Comparison of ENCODE assay signal across 8 cellular contexts in genomic region chr20:32031007-32031958, GRCh38. TPM values are rescaled to one million over a fixed set of nuclear protein-coding genes. Genes with fewer than 3 reads are reported as not detected.
A peak's percentile ranks its signal among the peaks of the same experiment; 100 is the strongest.
DNase-seq lines count a peak whose midpoint lies in the region; ATAC-seq and TF ChIP-seq lines count a peak whose summit lies in the region.

No MANE protein-coding gene starts in this region.

- CTCF ChIA-PET in WTC11 (lab: Charles Lee): interaction anchor here (0.6 to 9.5 kb wide), 29 partner anchors 11 to 474 kb away, joined by 3 to 70 read pairs (median 6); partner anchors contain the start of genes CCM2L, PDRG1 and XKR7

- peaks cover 3% of the 10 kb centered on the region for H3K36me3 ChIP-seq in H7 (replicated peaks; ENCODE audit: control insufficient read depth, insufficient read depth, low read length)

- H3K27me3 ChIP-seq in H7 (ENCODE audit: control insufficient read depth, insufficient read depth, low read length): no peaks in the 10 kb centered on the region

- H3K27me3 Mint-ChIP-seq in WTC11 (ENCODE audit: low read depth): peaks cover 7% of the 10 kb centered on the region

- H3K27ac Mint-ChIP-seq in WTC11: no peak overlapping the region

- POLR2A ChIA-PET in WTC11 (lab: Charles Lee): interaction anchor here (1.3 kb wide), 1 partner anchor 13 kb away, joined by 4 read pairs; no protein-coding TSS in a partner anchor

- H3K9me3 Mint-ChIP-seq in WTC11: no peaks in the 10 kb centered on the region

- H3K4me1 Mint-ChIP-seq in WTC11: peaks cover 13% of the 10 kb centered on the region

- peak; percentile 88 for DNase-seq in AG08396 (ENCODE audit: low spot score)
- peak; percentile 99 for DNase-seq in H7
- peak; percentile 71 for DNase-seq in NCI-H345 (lab: John Stamatoyannopoulos, UW)
- peak; percentile 95 for DNase-seq in WTC11 (ENCODE audit: low spot score)
- peak; percentile 38 for DNase-seq in central memory CD4-positive, alpha-beta T cell
- DNase-seq in islet precursor cell: peak; percentile 97
- DNase-seq in stimulated activated CD4-positive, alpha-beta T cell treated with anti-CD3 and anti-CD28 coated beads, Interleukin-15, amount 100 ng/mL, for 1 hour (ENCODE audit: low read depth in 1 of 2, low spot score in 1 of 2): peak; percentile 23 to 33

- peak; percentile 100 for TF ChIP-seq CTCF in WTC11 (IDR thresholded peaks at IDR 0.05)

- ATAC-seq in WTC11 (peak; percentile 99), HG03097 (IDR thresholded peaks at IDR 0.05; ENCODE audit: low FRiP score, unreplicated experiment) (no peak)

- H3K4me3 Mint-ChIP-seq in WTC11: peak overlapping the region; percentile 56

- peak overlapping the region; percentile 22; the same call in 1 of the 2 replicates for H3K4me3 ChIP-seq in H7 (ENCODE audit: insufficient read depth, low read depth, low read length)

- peaks cover 3% of the 10 kb centered on the region; the same call in 1 of the 2 replicates for H3K36me3 Mint-ChIP-seq in WTC11

TF ChIP-seq in WTC11, 78 proteins besides CTCF, POLR2A, EP300 and RAD21 (continues in another document):
- TF ChIP-seq NR2C2 (CRISPR knock-in tag; IDR thresholded peaks at IDR 0.05): no peak; the same call in 1 of the 2 replicates
- TF ChIP-seq, protein P1, sequence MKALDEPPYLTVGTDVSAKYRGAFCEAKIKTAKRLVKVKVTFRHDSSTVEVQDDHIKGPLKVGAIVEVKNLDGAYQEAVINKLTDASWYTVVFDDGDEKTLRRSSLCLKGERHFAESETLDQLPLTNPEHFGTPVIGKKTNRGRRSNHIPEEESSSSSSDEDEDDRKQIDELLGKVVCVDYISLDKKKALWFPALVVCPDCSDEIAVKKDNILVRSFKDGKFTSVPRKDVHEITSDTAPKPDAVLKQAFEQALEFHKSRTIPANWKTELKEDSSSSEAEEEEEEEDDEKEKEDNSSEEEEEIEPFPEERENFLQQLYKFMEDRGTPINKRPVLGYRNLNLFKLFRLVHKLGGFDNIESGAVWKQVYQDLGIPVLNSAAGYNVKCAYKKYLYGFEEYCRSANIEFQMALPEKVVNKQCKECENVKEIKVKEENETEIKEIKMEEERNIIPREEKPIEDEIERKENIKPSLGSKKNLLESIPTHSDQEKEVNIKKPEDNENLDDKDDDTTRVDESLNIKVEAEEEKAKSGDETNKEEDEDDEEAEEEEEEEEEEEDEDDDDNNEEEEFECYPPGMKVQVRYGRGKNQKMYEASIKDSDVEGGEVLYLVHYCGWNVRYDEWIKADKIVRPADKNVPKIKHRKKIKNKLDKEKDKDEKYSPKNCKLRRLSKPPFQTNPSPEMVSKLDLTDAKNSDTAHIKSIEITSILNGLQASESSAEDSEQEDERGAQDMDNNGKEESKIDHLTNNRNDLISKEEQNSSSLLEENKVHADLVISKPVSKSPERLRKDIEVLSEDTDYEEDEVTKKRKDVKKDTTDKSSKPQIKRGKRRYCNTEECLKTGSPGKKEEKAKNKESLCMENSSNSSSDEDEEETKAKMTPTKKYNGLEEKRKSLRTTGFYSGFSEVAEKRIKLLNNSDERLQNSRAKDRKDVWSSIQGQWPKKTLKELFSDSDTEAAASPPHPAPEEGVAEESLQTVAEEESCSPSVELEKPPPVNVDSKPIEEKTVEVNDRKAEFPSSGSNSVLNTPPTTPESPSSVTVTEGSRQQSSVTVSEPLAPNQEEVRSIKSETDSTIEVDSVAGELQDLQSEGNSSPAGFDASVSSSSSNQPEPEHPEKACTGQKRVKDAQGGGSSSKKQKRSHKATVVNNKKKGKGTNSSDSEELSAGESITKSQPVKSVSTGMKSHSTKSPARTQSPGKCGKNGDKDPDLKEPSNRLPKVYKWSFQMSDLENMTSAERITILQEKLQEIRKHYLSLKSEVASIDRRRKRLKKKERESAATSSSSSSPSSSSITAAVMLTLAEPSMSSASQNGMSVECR (CRISPR knock-in tag; IDR thresholded peaks at IDR 0.05; ENCODE audit: borderline replicate concordance): peak; percentile 46; the same call in 1 of the 2 replicates
- TF ChIP-seq MAX (CRISPR knock-in tag; IDR thresholded peaks at IDR 0.05): peak; percentile 9; the same call in 1 of the 2 replicates
- TF ChIP-seq, protein P2, sequence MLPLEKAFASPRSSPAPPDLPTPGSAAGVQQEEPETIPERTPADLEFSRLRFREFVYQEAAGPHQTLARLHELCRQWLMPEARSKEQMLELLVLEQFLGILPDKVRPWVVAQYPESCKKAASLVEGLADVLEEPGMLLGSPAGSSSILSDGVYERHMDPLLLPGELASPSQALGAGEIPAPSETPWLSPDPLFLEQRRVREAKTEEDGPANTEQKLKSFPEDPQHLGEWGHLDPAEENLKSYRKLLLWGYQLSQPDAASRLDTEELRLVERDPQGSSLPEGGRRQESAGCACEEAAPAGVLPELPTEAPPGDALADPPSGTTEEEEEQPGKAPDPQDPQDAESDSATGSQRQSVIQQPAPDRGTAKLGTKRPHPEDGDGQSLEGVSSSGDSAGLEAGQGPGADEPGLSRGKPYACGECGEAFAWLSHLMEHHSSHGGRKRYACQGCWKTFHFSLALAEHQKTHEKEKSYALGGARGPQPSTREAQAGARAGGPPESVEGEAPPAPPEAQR (CRISPR knock-in tag; IDR thresholded peaks at IDR 0.05): no peak
- TF ChIP-seq, protein P3, sequence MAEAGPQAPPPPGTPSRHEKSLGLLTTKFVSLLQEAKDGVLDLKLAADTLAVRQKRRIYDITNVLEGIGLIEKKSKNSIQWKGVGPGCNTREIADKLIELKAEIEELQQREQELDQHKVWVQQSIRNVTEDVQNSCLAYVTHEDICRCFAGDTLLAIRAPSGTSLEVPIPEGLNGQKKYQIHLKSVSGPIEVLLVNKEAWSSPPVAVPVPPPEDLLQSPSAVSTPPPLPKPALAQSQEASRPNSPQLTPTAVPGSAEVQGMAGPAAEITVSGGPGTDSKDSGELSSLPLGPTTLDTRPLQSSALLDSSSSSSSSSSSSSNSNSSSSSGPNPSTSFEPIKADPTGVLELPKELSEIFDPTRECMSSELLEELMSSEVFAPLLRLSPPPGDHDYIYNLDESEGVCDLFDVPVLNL (CRISPR knock-in tag; IDR thresholded peaks at IDR 0.05; ENCODE audit: borderline replicate concordance, low read depth): no peak
- TF ChIP-seq, protein P4, sequence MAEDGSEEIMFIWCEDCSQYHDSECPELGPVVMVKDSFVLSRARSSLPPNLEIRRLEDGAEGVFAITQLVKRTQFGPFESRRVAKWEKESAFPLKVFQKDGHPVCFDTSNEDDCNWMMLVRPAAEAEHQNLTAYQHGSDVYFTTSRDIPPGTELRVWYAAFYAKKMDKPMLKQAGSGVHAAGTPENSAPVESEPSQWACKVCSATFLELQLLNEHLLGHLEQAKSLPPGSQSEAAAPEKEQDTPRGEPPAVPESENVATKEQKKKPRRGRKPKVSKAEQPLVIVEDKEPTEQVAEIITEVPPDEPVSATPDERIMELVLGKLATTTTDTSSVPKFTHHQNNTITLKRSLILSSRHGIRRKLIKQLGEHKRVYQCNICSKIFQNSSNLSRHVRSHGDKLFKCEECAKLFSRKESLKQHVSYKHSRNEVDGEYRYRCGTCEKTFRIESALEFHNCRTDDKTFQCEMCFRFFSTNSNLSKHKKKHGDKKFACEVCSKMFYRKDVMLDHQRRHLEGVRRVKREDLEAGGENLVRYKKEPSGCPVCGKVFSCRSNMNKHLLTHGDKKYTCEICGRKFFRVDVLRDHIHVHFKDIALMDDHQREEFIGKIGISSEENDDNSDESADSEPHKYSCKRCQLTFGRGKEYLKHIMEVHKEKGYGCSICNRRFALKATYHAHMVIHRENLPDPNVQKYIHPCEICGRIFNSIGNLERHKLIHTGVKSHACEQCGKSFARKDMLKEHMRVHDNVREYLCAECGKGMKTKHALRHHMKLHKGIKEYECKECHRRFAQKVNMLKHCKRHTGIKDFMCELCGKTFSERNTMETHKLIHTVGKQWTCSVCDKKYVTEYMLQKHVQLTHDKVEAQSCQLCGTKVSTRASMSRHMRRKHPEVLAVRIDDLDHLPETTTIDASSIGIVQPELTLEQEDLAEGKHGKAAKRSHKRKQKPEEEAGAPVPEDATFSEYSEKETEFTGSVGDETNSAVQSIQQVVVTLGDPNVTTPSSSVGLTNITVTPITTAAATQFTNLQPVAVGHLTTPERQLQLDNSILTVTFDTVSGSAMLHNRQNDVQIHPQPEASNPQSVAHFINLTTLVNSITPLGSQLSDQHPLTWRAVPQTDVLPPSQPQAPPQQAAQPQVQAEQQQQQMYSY (CRISPR knock-in tag; IDR thresholded peaks at IDR 0.05): peak; percentile 23; the same call in 1 of the 2 replicates
- peak; percentile 50; the same call in 1 of the 2 replicates for TF ChIP-seq RELA (CRISPR knock-in tag; IDR thresholded peaks at IDR 0.05; ENCODE audit: borderline replicate concordance)
- 0 out of 2 replicates have a peak, but pooled peaks have one; percentile 43 for TF ChIP-seq CBFB (CRISPR knock-in tag; IDR thresholded peaks at IDR 0.05; ENCODE audit: low read depth)
- TF ChIP-seq JUN (CRISPR knock-in tag; IDR thresholded peaks at IDR 0.05): no peak
- TF ChIP-seq JAZF1 (CRISPR knock-in tag; IDR thresholded peaks at IDR 0.05): no peak
- TF ChIP-seq KAT7 (CRISPR knock-in tag; IDR thresholded peaks at IDR 0.05; ENCODE audit: borderline replicate concordance): no peak
- TF ChIP-seq TEAD1 (CRISPR knock-in tag; IDR thresholded peaks at IDR 0.05): 0 out of 2 replicates have a peak, but pooled peaks have one; percentile 27

RNA-seq across cellular contexts. Expression of gene HCK, which starts 20.8 kb away (rescaled TPM):
- total RNA-seq in H7 (2014; rRNA removed; shearing (Covaris generic)): 0.70 and 0.76 TPM in 2 replicates
- total RNA-seq in WTC11 (2021): 1.2 to 1.4 TPM (median 1.3 TPM) in 3 replicates

RNA-seq across cellular contexts. Expression of gene CCM2L, which starts 21.0 kb away (rescaled TPM):
- total RNA-seq in H7 (2014; rRNA removed; shearing (Covaris generic)): 8.3 and 10.6 TPM in 2 replicates
- 7.8 to 10.9 TPM (median 9.1 TPM) in 3 replicates for total RNA-seq in WTC11 (2021)

Comparison
In these comparisons a context has a peak if more than half of its experiments do, and no peak if none do; other contexts are left out.
1. DNase-seq: peak in every context shown above with its lines; median percentile 99 in H7; 97 in islet precursor cell; 95 in WTC11; 88 in AG08396; 71 in NCI-H345; 38 in central memory CD4-positive, alpha-beta T cell; 28 in stimulated activated CD4-positive, alpha-beta T cell treated with anti-CD3 and anti-CD28 coated beads, Interleukin-15, amount 100 ng/mL, for 1 hour.